Comparison of ENCODE assay signal across 23 cellular contexts in genomic region chr4:177161781-177162180, GRCh38.
"Had no signal": no experiment of that assay in that cellular context is flagged by ENCODE, and none has a peak within 500 bp of the region (broad histone marks: within the 10 kb centered on the region; RNA-seq: fewer than 3 reads in every experiment).

No MANE protein-coding gene starts in this region.

- H3K36me3 ChIP-seq: colonic mucosa, esophagus squamous epithelium, gastrocnemius medialis, heart right ventricle, left lung, lower lobe of right lung had no signal

- H3K27ac ChIP-seq: colonic mucosa, epithelial cell of prostate, esophagus squamous epithelium, gastrocnemius medialis, heart right ventricle, left lung, lower lobe of right lung had no signal

- H3K9me3 ChIP-seq: colonic mucosa, esophagus squamous epithelium, gastrocnemius medialis, heart right ventricle, left lung, lower lobe of right lung, mucosa of descending colon had no signal

- DNase-seq: colonic mucosa; cortex of kidney; effector CD8-positive, alpha-beta T cell; effector memory CD8-positive, alpha-beta T cell; endodermal cell; erythroblast; esophagus squamous epithelium; foreskin melanocyte; gastrocnemius medialis; glutamatergic neuron; head of caudate nucleus; heart right ventricle; hippocampal formation; left cardiac atrium; left lung; left ventricle myocardium superior; lower lobe of right lung; mesenchymal stem cell; mucosa of descending colon; naive B cell; naive thymus-derived CD8-positive, alpha-beta T cell had no signal

- H3K4me3 ChIP-seq: colonic mucosa, esophagus squamous epithelium, gastrocnemius medialis, heart right ventricle, left lung, lower lobe of right lung, mucosa of descending colon had no signal

- H3K4me1 ChIP-seq: colonic mucosa, esophagus squamous epithelium, gastrocnemius medialis, heart right ventricle, left lung, lower lobe of right lung had no signal

- H3K27me3 ChIP-seq: colonic mucosa, esophagus squamous epithelium, gastrocnemius medialis, heart right ventricle, left lung had no signal

- ATAC-seq: effector memory CD8-positive, alpha-beta T cell; esophagus mucosa; gastrocnemius medialis; heart right ventricle; left cardiac atrium; left lung; left ventricle myocardium superior; lower lobe of right lung; mucosa of descending colon; naive thymus-derived CD8-positive, alpha-beta T cell had no signal
